Comparison of ENCODE assay signal across 13 cellular contexts in the genomic region with DNA sequence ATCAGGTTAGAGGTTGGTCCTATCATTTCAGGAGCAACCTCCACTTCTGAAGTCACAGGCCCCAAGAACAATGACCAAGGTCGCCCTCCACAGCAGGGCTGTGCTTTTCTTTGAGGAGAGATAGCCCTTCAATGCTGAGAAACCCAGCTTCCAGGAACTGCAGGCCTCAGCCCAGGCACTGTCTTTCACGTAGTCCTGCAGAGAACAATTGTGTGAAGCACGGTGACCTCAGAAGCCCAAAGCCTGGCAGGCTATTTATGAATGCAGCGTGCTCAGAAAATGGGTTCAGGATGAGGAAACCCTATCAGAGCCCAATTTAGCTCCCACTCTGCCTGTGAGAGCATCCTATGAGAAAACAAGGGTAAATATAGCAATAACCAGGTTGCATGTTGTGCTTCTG.
DNase-seq lines count a peak whose midpoint lies in the region; ATAC-seq and TF ChIP-seq lines count a peak whose summit lies in the region.
"Had no signal": no experiment of that assay in that cellular context is flagged by ENCODE, and none has a peak within 500 bp of the region (broad histone marks: within the 10 kb centered on the region; RNA-seq: fewer than 3 reads in every experiment).

No MANE protein-coding gene starts in this region.

- ATAC-seq in right lobe of liver (peak; percentile 40 to 92 (median 66)), GM19328 (IDR thresholded peaks at IDR 0.05; ENCODE audit: unreplicated experiment) (no peak), GM21447 (IDR thresholded peaks at IDR 0.05; ENCODE audit: unreplicated experiment) (no peak)

- H3K36me3 Mint-ChIP-seq in type B pancreatic cell, result no peaks in the 10 kb centered on the region
- H3K36me3 Mint-ChIP-seq: immature natural killer cell, naive B cell had no signal

- H3K9me3 ChIP-seq in right lobe of liver, result no peaks in the 10 kb centered on the region

- DNase-seq in NCI-H1417 (lab: John Stamatoyannopoulos, UW) (peak in 2 of 3 experiments; percentile 2 to 29), NCI-H1417 treated with DMSO at 0.1 percent for 48 hours (lab: John Stamatoyannopoulos, UW) (no peak), dorsolateral prefrontal cortex (peak in 2 of 10 donors; percentile 5 to 16), right lobe of liver (peak in 2 of 3 donors; percentile 35 to 46), type B pancreatic cell (ENCODE audit: extremely low spot score, unreplicated experiment) (no peak), GM19238 (ENCODE audit: insufficient read length, low spot score) (no peak)
- DNase-seq: amniotic stem cell; effector CD4-positive, alpha-beta T cell; GDM1; immature natural killer cell; naive B cell had no signal

- no peak for TF ChIP-seq POLR2A in right lobe of liver (IDR thresholded peaks at IDR 0.05)

- H3K27ac ChIP-seq in dorsolateral prefrontal cortex, result peak overlapping the region in 47 of 59 donors; percentile 5 to 78 (median 45)
- H3K27ac ChIP-seq in right lobe of liver, result peak overlapping the region in 1 of 3 donors; percentile 23

- H3K4me3 ChIP-seq in dorsolateral prefrontal cortex, result peak overlapping the region in 1 of 59 donors; percentile 47
- no peak overlapping the region for H3K4me3 ChIP-seq in right lobe of liver

- no peak overlapping the region for H3K27ac Mint-ChIP-seq in type B pancreatic cell
- H3K27ac Mint-ChIP-seq: immature natural killer cell, naive B cell had no signal

- no peaks in the 10 kb centered on the region for H3K27me3 ChIP-seq in dorsolateral prefrontal cortex
- H3K27me3 ChIP-seq in right lobe of liver, result no peaks in the 10 kb centered on the region

- no peaks in the 10 kb centered on the region for H3K27me3 Mint-ChIP-seq in type B pancreatic cell
- H3K27me3 Mint-ChIP-seq: naive B cell had no signal

- H3K36me3 ChIP-seq in right lobe of liver, result no peaks in the 10 kb centered on the region

- no peak for TF ChIP-seq CTCF in dorsolateral prefrontal cortex (IDR thresholded peaks at IDR 0.05 in 54 of 56, conservative IDR thresholded peaks at IDR 0.05 in 2 of 56; ENCODE audit: low read depth in 1 of 56, partially characterized antibody in 56 of 56)
- TF ChIP-seq CTCF in right lobe of liver (IDR thresholded peaks at IDR 0.05), result no peak
- TF ChIP-seq CTCF in type B pancreatic cell (conservative IDR thresholded peaks at IDR 0.05), result no peak

- peak overlapping the region; percentile 62 for H3K4me3 Mint-ChIP-seq in type B pancreatic cell
- H3K4me3 Mint-ChIP-seq: immature natural killer cell, naive B cell had no signal

- intact Hi-C loops in dorsolateral prefrontal cortex (cut with DNase I) (no loop called here), right lobe of liver (cut with DNase I) (no loop called here)

- H3K4me1 ChIP-seq in right lobe of liver, result no peaks in the 10 kb centered on the region

- peaks cover 7% of the 10 kb centered on the region for H3K9me3 Mint-ChIP-seq in type B pancreatic cell

- WGBS in right lobe of liver (ENCODE audit: insufficient coverage, low coverage, low lambda C conversion rate, missing lambda C conversion rate), result 68% methylated on average over 4 of the region's 4 CpGs

- peaks cover 46% of the 10 kb centered on the region for H3K4me1 Mint-ChIP-seq in type B pancreatic cell (ENCODE audit: unreplicated experiment)
- H3K4me1 Mint-ChIP-seq: naive B cell had no signal

Comparison
In these comparisons a context has a peak if more than half of its experiments do, and no peak if none do; other contexts are left out.
1. DNase-seq: peak in NCI-H1417 (2 of 3) and right lobe of liver (2 of 3); none in NCI-H1417 treated with DMSO at 0.1 percent for 48 hours (single experiment), type B pancreatic cell (single experiment) and GM19238 (single experiment).
2. ATAC-seq: peak in right lobe of liver (4 of 4); none in GM19328 (single experiment) and GM21447 (single experiment).